Comparison of ENCODE assay signal across 12 cellular contexts in the genomic region with DNA sequence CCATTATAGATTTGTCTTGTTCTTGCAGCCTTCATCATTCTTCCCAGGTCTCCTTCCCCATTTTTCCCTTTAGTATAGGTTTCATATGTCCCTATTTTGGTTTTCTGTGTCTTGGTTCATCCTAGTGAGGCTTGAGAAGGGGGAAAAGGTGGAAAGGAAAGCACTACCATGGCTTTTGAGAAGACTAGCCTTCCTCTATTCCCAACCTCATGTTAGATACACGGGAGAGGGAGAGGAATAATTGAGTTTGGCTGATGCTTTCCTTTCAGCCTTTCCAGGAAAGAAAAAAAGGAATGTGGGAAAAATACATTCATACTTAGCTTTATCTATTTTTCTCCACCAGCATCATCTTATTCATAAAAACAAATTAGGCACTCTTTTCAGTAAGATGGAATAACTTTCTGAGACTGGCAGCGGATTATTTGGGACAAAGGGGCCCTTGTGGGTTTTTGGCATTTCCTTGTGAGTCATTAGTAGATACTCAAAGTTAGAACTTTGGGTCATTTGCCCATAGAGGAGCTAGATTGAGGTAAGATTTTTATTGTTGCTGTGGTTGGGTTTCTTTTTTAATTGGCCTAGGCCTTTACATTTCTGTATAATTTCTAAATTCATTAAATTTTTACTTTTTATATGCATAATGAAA. TPM values are rescaled to one million over a fixed set of nuclear protein-coding genes. Genes with fewer than 3 reads are reported as not detected.
DNase-seq lines count a peak whose midpoint lies in the region; ATAC-seq and TF ChIP-seq lines count a peak whose summit lies in the region.
"Had no signal": no experiment of that assay in that cellular context is flagged by ENCODE, and none has a peak within 500 bp of the region (broad histone marks: within the 10 kb centered on the region; RNA-seq: fewer than 3 reads in every experiment).

No MANE protein-coding gene starts in this region.

- peaks cover 55% of the 10 kb centered on the region for H3K4me1 Mint-ChIP-seq in HFFc6 (ENCODE audit: low read depth)
- H3K4me1 Mint-ChIP-seq in activated naive CD8-positive, alpha-beta T cell treated with anti-CD3 and anti-CD28 coated beads, Interleukin-2, amount 50 U/mL, for 24 hours, result peaks cover 38% of the 10 kb centered on the region

- intact Hi-C loops in lower leg skin (cut with DNase I; ENCODE audit: low total_unique reads), result no loop called here

- H3K27ac ChIP-seq in AG04450 (ENCODE audit: low read depth, low read length) (peak overlapping the region; percentile 47), upper lobe of left lung (no peak overlapping the region)

- H3K4me1 ChIP-seq in upper lobe of left lung, result peaks cover 4 to 11% (median 8%) of the 10 kb centered on the region in 4 donors

- no peak for DNase-seq in AG04450 (ENCODE audit: low read depth, low spot score)
- peak; percentile 70 for DNase-seq in HFFc6
- DNase-seq in activated naive CD8-positive, alpha-beta T cell treated with anti-CD3 and anti-CD28 coated beads, Interleukin-2, amount 50 U/mL, for 24 hours, result no peak
- peak; percentile 73 for DNase-seq in iris pigment epithelial cell (ENCODE audit: low read depth)
- DNase-seq in amniotic stem cell (lab: John Stamatoyannopoulos, UW), result no peak
- no peak for DNase-seq in lower leg skin (ENCODE audit: low spot score in 2 of 2)
- DNase-seq in upper lobe of left lung, result no peak
- no peak for DNase-seq in activated naive CD4-positive, alpha-beta T cell (lab: John Stamatoyannopoulos, UW)
- DNase-seq: DMS153, naive B cell, NCI-H1092 treated with DMSO at 0.1 percent for 48 hours, SIG-M5 had no signal

- H3K4me3 ChIP-seq in AG04450 (ENCODE audit: low read depth, low read length), result no peak overlapping the region
- no peak overlapping the region for H3K4me3 ChIP-seq in lower leg skin (ENCODE audit: low read depth, poor library complexity, severe bottlenecking)
- H3K4me3 ChIP-seq in upper lobe of left lung, result no peak overlapping the region

- ATAC-seq in activated naive CD8-positive, alpha-beta T cell treated with anti-CD3 and anti-CD28 coated beads, Interleukin-2, amount 50 U/mL, for 24 hours, result no peak
- ATAC-seq in upper lobe of left lung (ENCODE audit: low FRiP score in 2 of 2), result no peak

- no peaks in the 10 kb centered on the region for H3K9me3 ChIP-seq in AG04450 (ENCODE audit: control insufficient read depth, insufficient read depth, low read length)
- no peaks in the 10 kb centered on the region for H3K9me3 ChIP-seq in upper lobe of left lung

- TF ChIP-seq POLR2A in lower leg skin (IDR thresholded peaks at IDR 0.05) (no peak), upper lobe of left lung (IDR thresholded peaks at IDR 0.05) (no peak)

- no peaks in the 10 kb centered on the region for H3K27me3 Mint-ChIP-seq in HFFc6 (ENCODE audit: insufficient read depth)
- H3K27me3 Mint-ChIP-seq in activated naive CD8-positive, alpha-beta T cell treated with anti-CD3 and anti-CD28 coated beads, Interleukin-2, amount 50 U/mL, for 24 hours, result no peaks in the 10 kb centered on the region
- H3K27me3 Mint-ChIP-seq: naive B cell had no signal

- H3K9me3 Mint-ChIP-seq in HFFc6, result no peaks in the 10 kb centered on the region
- no peaks in the 10 kb centered on the region for H3K9me3 Mint-ChIP-seq in activated naive CD8-positive, alpha-beta T cell treated with anti-CD3 and anti-CD28 coated beads, Interleukin-2, amount 50 U/mL, for 24 hours
- H3K9me3 Mint-ChIP-seq: naive B cell had no signal

- TF ChIP-seq CTCF in AG04450 (IDR thresholded peaks at IDR 0.05; ENCODE audit: low read depth, low read length) (no peak), HFFc6 (IDR thresholded peaks at IDR 0.05) (no peak), lower leg skin (IDR thresholded peaks at IDR 0.05) (no peak), upper lobe of left lung (IDR thresholded peaks at IDR 0.05) (no peak)

- peaks cover 31 to 86% (median 62%) of the 10 kb centered on the region in 4 donors for H3K36me3 ChIP-seq in upper lobe of left lung

- peaks cover 34% of the 10 kb centered on the region for H3K36me3 Mint-ChIP-seq in HFFc6 (ENCODE audit: low read depth)
- H3K36me3 Mint-ChIP-seq in activated naive CD8-positive, alpha-beta T cell treated with anti-CD3 and anti-CD28 coated beads, Interleukin-2, amount 50 U/mL, for 24 hours (ENCODE audit: low read depth), result peaks cover 72% of the 10 kb centered on the region

- peak overlapping the region; percentile 68 for H3K27ac Mint-ChIP-seq in HFFc6
- H3K27ac Mint-ChIP-seq in activated naive CD8-positive, alpha-beta T cell treated with anti-CD3 and anti-CD28 coated beads, Interleukin-2, amount 50 U/mL, for 24 hours, result peak overlapping the region; percentile 20

- peak overlapping the region; percentile 47 for H3K4me3 Mint-ChIP-seq in HFFc6
- no peak overlapping the region for H3K4me3 Mint-ChIP-seq in activated naive CD8-positive, alpha-beta T cell treated with anti-CD3 and anti-CD28 coated beads, Interleukin-2, amount 50 U/mL, for 24 hours
- H3K4me3 Mint-ChIP-seq: naive B cell had no signal

- CTCF ChIA-PET in AG04450 (lab: Charles Lee), result interaction anchor here (0.9 kb wide), 1 partner anchor 11 kb away, joined by 6 read pairs; no protein-coding TSS in a partner anchor

- TF ChIP-seq EP300 in upper lobe of left lung (IDR thresholded peaks at IDR 0.05), result no peak

- POLR2A ChIA-PET in AG04450 (lab: Yijun Ruan, JAX), result interaction anchor here (1.2 kb wide), 1 partner anchor 24 kb away, joined by 4 read pairs; a partner anchor contains a TSS

- H3K27me3 ChIP-seq in AG04450 (ENCODE audit: control insufficient read depth, insufficient read depth, low read length) (no peaks in the 10 kb centered on the region), upper lobe of left lung (no peaks in the 10 kb centered on the region)

- WGBS in lower leg skin, 2 donors, result 39 to 46% methylated on average over 2 of the region's 2 CpGs
- 60 to 70% methylated on average over 2 of the region's 2 CpGs for WGBS in upper lobe of left lung, 2 donors

RNA-seq across cellular contexts. Expression of a gene that starts 23.8 kb away (rescaled TPM):
- polyA plus RNA-seq in AG04450 (2011; rRNA removed), result 202 and 251 TPM in 2 replicates
- polyA minus RNA-seq in AG04450 (2011; rRNA and poly(A)+ RNA removed), result 348 and 427 TPM in 2 replicates
- 100 to 1,000 TPM; 275 to 313 (median 300) TPM for total RNA-seq in HFFc6 (2021; fragmentation: NEBNext Ultra II Directional; extraction: Animal tissue kit (Norgen Biotek cat#: 25700))
- total RNA-seq in lower leg skin, result 100 to 1,000 TPM in 2 of 4 donors, 10 to 100 TPM in 2; 89.6 to 126 (median 103) TPM
- total RNA-seq in upper lobe of left lung, result 100 to 1,000 TPM; 144 to 265 (median 153) TPM

RNA-seq across cellular contexts. Expression of a gene that starts 30.1 kb away (rescaled TPM):
- 30.2 and 30.5 TPM in 2 replicates for polyA plus RNA-seq in AG04450 (2011; rRNA removed)
- 51.2 and 60.0 TPM in 2 replicates for polyA minus RNA-seq in AG04450 (2011; rRNA and poly(A)+ RNA removed)
- total RNA-seq in HFFc6 (2021; fragmentation: NEBNext Ultra II Directional; extraction: Animal tissue kit (Norgen Biotek cat#: 25700)), result 10 to 100 TPM; 46.9 to 61.2 (median 54.9) TPM
- total RNA-seq in lower leg skin, result 10 to 100 TPM; 25.2 to 37.0 (median 27.9) TPM
- total RNA-seq in upper lobe of left lung, result 10 to 100 TPM; 19.3 to 69.1 (median 32.5) TPM

Comparison
In these comparisons a context has a peak if more than half of its experiments do, and no peak if none do; other contexts are left out.
1. DNase-seq: peak in HFFc6 (single experiment) and iris pigment epithelial cell (single experiment); none in AG04450 (single experiment), activated naive CD8-positive, alpha-beta T cell treated with anti-CD3 and anti-CD28 coated beads, Interleukin-2, amount 50 U/mL, for 24 hours (single experiment), amniotic stem cell (single experiment), lower leg skin (0 of 2), upper lobe of left lung (0 of 2) and activated naive CD4-positive, alpha-beta T cell (0 of 4).